In genomic region chr1:30511106-30511505, GRCh38 we compare ENCODE assay signal across 21 cellular contexts.
"Had no signal": no experiment of that assay in that cellular context is flagged by ENCODE, and none has a peak within 500 bp of the region (broad histone marks: within the 10 kb centered on the region; RNA-seq: fewer than 3 reads in every experiment).

No MANE protein-coding gene starts in this region.

- H3K36me3 Mint-ChIP-seq: activated naive CD8-positive, alpha-beta T cell had no signal

- DNase-seq: activated CD4-positive, alpha-beta T cell treated with anti-CD3 and anti-CD28 coated beads for 48 hours; activated CD4-positive, alpha-beta T cell treated with anti-CD3 and anti-CD28 coated beads, Interleukin-2, amount 50 U/mL, for 4 hours; activated CD8-positive, alpha-beta T cell treated with anti-CD3 and anti-CD28 coated beads, Interleukin-2, amount 10 ng/mL, durations not matched to agents 7 days and 5 days; activated gamma-delta T cell; activated naive CD4-positive, alpha-beta T cell treated with anti-CD3 and anti-CD28 coated beads for 36 hours; activated T-cell treated with anti-CD3 and anti-CD28 coated beads, Interleukin-2, amount 50 U/mL, for 48 hours; caudate nucleus; Kasumi-1; KBM-7; NCI-H1105 treated with DMSO at 0.1 percent for 48 hours; NCI-H1436 treated with DMSO at 0.1 percent for 48 hours; NCI-H187; NCI-H2081; NCI-H446; NCI-H524; SHP77 treated with DMSO at 0.1 percent for 48 hours had no signal

- ATAC-seq: activated CD4-positive, CD25-positive, alpha-beta regulatory T cell treated with anti-CD3 and anti-CD28 coated beads, Interleukin-2, amount 50 U/mL, for 24 hours; activated CD8-positive, alpha-beta T cell treated with anti-CD3 and anti-CD28 coated beads, Interleukin-2, amount 10 ng/mL, durations not matched to agents 7 days and 5 days; activated T-helper 17 cell treated with anti-CD3 and anti-CD28 coated beads, Interleukin-2, amount 50 U/mL, for 72 hours; PC-3 had no signal

- H3K4me1 Mint-ChIP-seq: activated T-helper 17 cell treated with anti-CD3 and anti-CD28 coated beads, Interleukin-2, amount 50 U/mL, for 72 hours had no signal

- H3K27ac Mint-ChIP-seq: activated CD8-positive, alpha-beta T cell treated with anti-CD3 and anti-CD28 coated beads, Interleukin-2, amount 10 ng/mL, durations not matched to agents 7 days and 5 days; activated naive CD4-positive, alpha-beta T cell treated with anti-CD3 and anti-CD28 coated beads for 36 hours; activated naive CD8-positive, alpha-beta T cell; activated T-helper 17 cell treated with anti-CD3 and anti-CD28 coated beads, Interleukin-2, amount 50 U/mL, for 72 hours; T-helper 1 cell treated with Interleukin-12 subunit alpha and Interleukin-12 subunit beta and Interleukin-4 antibody, amounts not matched to agents 30 μg/mL and 1 μg/mL, for 36 hours had no signal

- H3K9me3 Mint-ChIP-seq: activated naive CD4-positive, alpha-beta T cell treated with anti-CD3 and anti-CD28 coated beads for 36 hours; activated T-helper 17 cell treated with anti-CD3 and anti-CD28 coated beads, Interleukin-2, amount 50 U/mL, for 72 hours; T-helper 1 cell treated with Interleukin-12 subunit alpha and Interleukin-12 subunit beta and Interleukin-4 antibody, amounts not matched to agents 30 μg/mL and 1 μg/mL, for 36 hours had no signal

- H3K4me3 Mint-ChIP-seq: activated CD8-positive, alpha-beta T cell treated with anti-CD3 and anti-CD28 coated beads, Interleukin-2, amount 10 ng/mL, durations not matched to agents 7 days and 5 days; activated naive CD4-positive, alpha-beta T cell treated with anti-CD3 and anti-CD28 coated beads for 36 hours; activated naive CD8-positive, alpha-beta T cell; activated T-helper 17 cell treated with anti-CD3 and anti-CD28 coated beads, Interleukin-2, amount 50 U/mL, for 72 hours; T-helper 1 cell treated with Interleukin-12 subunit alpha and Interleukin-12 subunit beta and Interleukin-4 antibody, amounts not matched to agents 30 μg/mL and 1 μg/mL, for 36 hours had no signal
